ENCODE assay signal across 1 cellular context in the genomic region with DNA sequence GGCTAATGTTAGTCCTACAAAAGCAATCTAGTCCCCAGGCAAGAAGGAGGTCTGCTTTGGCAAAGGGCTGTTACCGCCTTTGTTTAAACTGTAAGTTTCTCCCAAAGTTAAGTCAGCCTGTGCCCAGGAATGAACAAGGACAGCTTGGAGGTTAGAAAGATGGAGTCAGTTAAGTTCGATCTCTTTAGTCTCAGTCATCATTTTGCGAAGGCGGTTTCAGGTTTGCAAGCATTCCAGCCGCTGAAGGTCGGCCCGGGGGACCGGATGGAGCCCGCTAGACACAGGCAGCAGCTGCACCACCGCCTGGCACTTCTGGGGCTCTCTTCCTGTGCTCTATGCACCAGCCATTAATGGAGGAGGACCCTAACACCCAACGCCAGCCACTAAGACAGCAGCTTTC.
TF ChIP-seq lines count a peak whose summit lies in the region.

No MANE protein-coding gene starts in this region.

TF ChIP-seq in HepG2, 621 proteins besides CTCF, POLR2A, EP300 and RAD21 (continued from another document):
- TF ChIP-seq, protein P1, sequence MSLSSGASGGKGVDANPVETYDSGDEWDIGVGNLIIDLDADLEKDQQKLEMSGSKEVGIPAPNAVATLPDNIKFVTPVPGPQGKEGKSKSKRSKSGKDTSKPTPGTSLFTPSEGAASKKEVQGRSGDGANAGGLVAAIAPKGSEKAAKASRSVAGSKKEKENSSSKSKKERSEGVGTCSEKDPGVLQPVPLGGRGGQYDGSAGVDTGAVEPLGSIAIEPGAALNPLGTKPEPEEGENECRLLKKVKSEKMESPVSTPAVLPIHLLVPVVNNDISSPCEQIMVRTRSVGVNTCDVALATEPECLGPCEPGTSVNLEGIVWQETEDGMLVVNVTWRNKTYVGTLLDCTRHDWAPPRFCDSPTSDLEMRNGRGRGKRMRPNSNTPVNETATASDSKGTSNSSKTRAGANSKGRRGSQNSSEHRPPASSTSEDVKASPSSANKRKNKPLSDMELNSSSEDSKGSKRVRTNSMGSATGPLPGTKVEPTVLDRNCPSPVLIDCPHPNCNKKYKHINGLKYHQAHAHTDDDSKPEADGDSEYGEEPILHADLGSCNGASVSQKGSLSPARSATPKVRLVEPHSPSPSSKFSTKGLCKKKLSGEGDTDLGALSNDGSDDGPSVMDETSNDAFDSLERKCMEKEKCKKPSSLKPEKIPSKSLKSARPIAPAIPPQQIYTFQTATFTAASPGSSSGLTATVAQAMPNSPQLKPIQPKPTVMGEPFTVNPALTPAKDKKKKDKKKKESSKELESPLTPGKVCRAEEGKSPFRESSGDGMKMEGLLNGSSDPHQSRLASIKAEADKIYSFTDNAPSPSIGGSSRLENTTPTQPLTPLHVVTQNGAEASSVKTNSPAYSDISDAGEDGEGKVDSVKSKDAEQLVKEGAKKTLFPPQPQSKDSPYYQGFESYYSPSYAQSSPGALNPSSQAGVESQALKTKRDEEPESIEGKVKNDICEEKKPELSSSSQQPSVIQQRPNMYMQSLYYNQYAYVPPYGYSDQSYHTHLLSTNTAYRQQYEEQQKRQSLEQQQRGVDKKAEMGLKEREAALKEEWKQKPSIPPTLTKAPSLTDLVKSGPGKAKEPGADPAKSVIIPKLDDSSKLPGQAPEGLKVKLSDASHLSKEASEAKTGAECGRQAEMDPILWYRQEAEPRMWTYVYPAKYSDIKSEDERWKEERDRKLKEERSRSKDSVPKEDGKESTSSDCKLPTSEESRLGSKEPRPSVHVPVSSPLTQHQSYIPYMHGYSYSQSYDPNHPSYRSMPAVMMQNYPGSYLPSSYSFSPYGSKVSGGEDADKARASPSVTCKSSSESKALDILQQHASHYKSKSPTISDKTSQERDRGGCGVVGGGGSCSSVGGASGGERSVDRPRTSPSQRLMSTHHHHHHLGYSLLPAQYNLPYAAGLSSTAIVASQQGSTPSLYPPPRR (CRISPR knock-in tag; IDR thresholded peaks at IDR 0.05; ENCODE audit: borderline replicate concordance) = no peak
- TF ChIP-seq ZNF20 (CRISPR knock-in tag; IDR thresholded peaks at IDR 0.05) (no peak), MAFG (CRISPR knock-in tag; IDR thresholded peaks at IDR 0.05) (no peak), ZNF768 (CRISPR knock-in tag; IDR thresholded peaks at IDR 0.05) (no peak), ZNF557 (CRISPR knock-in tag; IDR thresholded peaks at IDR 0.05) (no peak)
- TF ChIP-seq, protein P2, sequence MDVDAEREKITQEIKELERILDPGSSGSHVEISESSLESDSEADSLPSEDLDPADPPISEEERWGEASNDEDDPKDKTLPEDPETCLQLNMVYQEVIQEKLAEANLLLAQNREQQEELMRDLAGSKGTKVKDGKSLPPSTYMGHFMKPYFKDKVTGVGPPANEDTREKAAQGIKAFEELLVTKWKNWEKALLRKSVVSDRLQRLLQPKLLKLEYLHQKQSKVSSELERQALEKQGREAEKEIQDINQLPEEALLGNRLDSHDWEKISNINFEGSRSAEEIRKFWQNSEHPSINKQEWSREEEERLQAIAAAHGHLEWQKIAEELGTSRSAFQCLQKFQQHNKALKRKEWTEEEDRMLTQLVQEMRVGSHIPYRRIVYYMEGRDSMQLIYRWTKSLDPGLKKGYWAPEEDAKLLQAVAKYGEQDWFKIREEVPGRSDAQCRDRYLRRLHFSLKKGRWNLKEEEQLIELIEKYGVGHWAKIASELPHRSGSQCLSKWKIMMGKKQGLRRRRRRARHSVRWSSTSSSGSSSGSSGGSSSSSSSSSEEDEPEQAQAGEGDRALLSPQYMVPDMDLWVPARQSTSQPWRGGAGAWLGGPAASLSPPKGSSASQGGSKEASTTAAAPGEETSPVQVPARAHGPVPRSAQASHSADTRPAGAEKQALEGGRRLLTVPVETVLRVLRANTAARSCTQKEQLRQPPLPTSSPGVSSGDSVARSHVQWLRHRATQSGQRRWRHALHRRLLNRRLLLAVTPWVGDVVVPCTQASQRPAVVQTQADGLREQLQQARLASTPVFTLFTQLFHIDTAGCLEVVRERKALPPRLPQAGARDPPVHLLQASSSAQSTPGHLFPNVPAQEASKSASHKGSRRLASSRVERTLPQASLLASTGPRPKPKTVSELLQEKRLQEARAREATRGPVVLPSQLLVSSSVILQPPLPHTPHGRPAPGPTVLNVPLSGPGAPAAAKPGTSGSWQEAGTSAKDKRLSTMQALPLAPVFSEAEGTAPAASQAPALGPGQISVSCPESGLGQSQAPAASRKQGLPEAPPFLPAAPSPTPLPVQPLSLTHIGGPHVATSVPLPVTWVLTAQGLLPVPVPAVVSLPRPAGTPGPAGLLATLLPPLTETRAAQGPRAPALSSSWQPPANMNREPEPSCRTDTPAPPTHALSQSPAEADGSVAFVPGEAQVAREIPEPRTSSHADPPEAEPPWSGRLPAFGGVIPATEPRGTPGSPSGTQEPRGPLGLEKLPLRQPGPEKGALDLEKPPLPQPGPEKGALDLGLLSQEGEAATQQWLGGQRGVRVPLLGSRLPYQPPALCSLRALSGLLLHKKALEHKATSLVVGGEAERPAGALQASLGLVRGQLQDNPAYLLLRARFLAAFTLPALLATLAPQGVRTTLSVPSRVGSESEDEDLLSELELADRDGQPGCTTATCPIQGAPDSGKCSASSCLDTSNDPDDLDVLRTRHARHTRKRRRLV (CRISPR knock-in tag; IDR thresholded peaks at IDR 0.05) = no peak
- TF ChIP-seq, protein P3, sequence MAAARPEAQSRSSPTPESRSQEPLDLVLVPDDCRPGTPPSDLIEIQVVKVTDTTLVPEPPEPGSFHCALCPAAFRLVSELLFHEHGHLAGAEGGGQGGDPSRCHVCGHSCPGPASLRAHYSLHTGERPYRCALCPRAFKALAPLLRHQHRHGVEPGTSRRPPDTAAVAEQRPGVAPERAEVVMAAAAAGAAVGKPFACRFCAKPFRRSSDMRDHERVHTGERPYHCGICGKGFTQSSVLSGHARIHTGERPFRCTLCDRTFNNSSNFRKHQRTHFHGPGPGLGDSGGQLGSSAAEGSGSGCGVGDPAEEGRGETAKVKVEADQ (CRISPR knock-in tag; IDR thresholded peaks at IDR 0.05; ENCODE audit: borderline replicate concordance) = no peak
- TF ChIP-seq, protein P4, sequence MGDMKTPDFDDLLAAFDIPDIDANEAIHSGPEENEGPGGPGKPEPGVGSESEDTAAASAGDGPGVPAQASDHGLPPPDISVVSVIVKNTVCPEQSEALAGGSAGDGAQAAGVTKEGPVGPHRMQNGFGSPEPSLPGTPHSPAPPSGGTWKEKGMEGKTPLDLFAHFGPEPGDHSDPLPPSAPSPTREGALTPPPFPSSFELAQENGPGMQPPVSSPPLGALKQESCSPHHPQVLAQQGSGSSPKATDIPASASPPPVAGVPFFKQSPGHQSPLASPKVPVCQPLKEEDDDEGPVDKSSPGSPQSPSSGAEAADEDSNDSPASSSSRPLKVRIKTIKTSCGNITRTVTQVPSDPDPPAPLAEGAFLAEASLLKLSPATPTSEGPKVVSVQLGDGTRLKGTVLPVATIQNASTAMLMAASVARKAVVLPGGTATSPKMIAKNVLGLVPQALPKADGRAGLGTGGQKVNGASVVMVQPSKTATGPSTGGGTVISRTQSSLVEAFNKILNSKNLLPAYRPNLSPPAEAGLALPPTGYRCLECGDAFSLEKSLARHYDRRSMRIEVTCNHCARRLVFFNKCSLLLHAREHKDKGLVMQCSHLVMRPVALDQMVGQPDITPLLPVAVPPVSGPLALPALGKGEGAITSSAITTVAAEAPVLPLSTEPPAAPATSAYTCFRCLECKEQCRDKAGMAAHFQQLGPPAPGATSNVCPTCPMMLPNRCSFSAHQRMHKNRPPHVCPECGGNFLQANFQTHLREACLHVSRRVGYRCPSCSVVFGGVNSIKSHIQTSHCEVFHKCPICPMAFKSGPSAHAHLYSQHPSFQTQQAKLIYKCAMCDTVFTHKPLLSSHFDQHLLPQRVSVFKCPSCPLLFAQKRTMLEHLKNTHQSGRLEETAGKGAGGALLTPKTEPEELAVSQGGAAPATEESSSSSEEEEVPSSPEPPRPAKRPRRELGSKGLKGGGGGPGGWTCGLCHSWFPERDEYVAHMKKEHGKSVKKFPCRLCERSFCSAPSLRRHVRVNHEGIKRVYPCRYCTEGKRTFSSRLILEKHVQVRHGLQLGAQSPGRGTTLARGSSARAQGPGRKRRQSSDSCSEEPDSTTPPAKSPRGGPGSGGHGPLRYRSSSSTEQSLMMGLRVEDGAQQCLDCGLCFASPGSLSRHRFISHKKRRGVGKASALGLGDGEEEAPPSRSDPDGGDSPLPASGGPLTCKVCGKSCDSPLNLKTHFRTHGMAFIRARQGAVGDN (CRISPR knock-in tag; IDR thresholded peaks at IDR 0.05) = peak; percentile 61
- TF ChIP-seq, protein P5, sequence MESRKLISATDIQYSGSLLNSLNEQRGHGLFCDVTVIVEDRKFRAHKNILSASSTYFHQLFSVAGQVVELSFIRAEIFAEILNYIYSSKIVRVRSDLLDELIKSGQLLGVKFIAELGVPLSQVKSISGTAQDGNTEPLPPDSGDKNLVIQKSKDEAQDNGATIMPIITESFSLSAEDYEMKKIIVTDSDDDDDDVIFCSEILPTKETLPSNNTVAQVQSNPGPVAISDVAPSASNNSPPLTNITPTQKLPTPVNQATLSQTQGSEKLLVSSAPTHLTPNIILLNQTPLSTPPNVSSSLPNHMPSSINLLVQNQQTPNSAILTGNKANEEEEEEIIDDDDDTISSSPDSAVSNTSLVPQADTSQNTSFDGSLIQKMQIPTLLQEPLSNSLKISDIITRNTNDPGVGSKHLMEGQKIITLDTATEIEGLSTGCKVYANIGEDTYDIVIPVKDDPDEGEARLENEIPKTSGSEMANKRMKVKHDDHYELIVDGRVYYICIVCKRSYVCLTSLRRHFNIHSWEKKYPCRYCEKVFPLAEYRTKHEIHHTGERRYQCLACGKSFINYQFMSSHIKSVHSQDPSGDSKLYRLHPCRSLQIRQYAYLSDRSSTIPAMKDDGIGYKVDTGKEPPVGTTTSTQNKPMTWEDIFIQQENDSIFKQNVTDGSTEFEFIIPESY (CRISPR knock-in tag; IDR thresholded peaks at IDR 0.05) = peak; percentile 88
TF ChIP-seq in HepG2: peak in this region for 3.
